Comparison of ENCODE assay signal across 9 cellular contexts in genomic region chr1:10975567-10976326, GRCh38. TPM values are rescaled to one million over a fixed set of nuclear protein-coding genes. Genes with fewer than 3 reads are reported as not detected.
A peak's percentile ranks its signal among the peaks of the same experiment; 100 is the strongest.
DNase-seq lines count a peak whose midpoint lies in the region; ATAC-seq and TF ChIP-seq lines count a peak whose summit lies in the region.
"Had no signal": no experiment of that assay in that cellular context is flagged by ENCODE, and none has a peak within 500 bp of the region (broad histone marks: within the 10 kb centered on the region; RNA-seq: fewer than 3 reads in every experiment).

No MANE protein-coding gene starts in this region.

- no peak for TF ChIP-seq CTCF in epithelial cell of proximal tubule (conservative IDR thresholded peaks at IDR 0.05; ENCODE audit: low read depth, low read length)

- H3K9ac ChIP-seq in rectal smooth muscle tissue (ENCODE audit: low read length), result no peak overlapping the region

- H3K27me3 ChIP-seq in rectal smooth muscle tissue (ENCODE audit: control insufficient read depth, insufficient read depth, low read length), result no peaks in the 10 kb centered on the region

- H3K27ac ChIP-seq in rectal smooth muscle tissue (ENCODE audit: low read depth, low read length), result peak overlapping the region; percentile 37

- H3K4me1 ChIP-seq in rectal smooth muscle tissue (ENCODE audit: control insufficient read depth, insufficient read depth, low read length), result peaks cover 5% of the 10 kb centered on the region

- peak; percentile 74 for DNase-seq in ELF-1 (ENCODE audit: low read depth, low spot score)
- peak; percentile 59 for DNase-seq in NCI-H69 (lab: John Stamatoyannopoulos, UW)
- peak; percentile 39 for DNase-seq in epithelial cell of proximal tubule (ENCODE audit: low read depth)
- DNase-seq in NCI-H524 treated with DMSO at 0.1 percent for 48 hours (lab: John Stamatoyannopoulos, UW), result no peak
- no peak for DNase-seq in globus pallidus (ENCODE audit: low spot score)
- DNase-seq: activated B cell treated with CpG ODN at 0.5 μM for 24 hours had no signal

- ATAC-seq in GM19467 (IDR thresholded peaks at IDR 0.05; ENCODE audit: unreplicated experiment) (no peak), HG03460 (IDR thresholded peaks at IDR 0.05; ENCODE audit: unreplicated experiment) (no peak)

- no peaks in the 10 kb centered on the region for H3K36me3 ChIP-seq in rectal smooth muscle tissue (ENCODE audit: control insufficient read depth, insufficient read depth, low read length)

- peak overlapping the region; percentile 4 for H3K4me3 ChIP-seq in epithelial cell of proximal tubule (ENCODE audit: low read depth, low read length)
- H3K4me3 ChIP-seq in rectal smooth muscle tissue (ENCODE audit: low read length), result no peak overlapping the region

RNA-seq across cellular contexts. Expression of gene TARDBP, which starts 36.7 kb away (rescaled TPM):
- total RNA-seq in epithelial cell of proximal tubule, result 59.0 and 109 TPM in 2 replicates

Comparison
In these comparisons a context has a peak if more than half of its experiments do, and no peak if none do; other contexts are left out.
1. DNase-seq: peak in ELF-1 (single experiment), NCI-H69 (single experiment) and epithelial cell of proximal tubule (single experiment); none in NCI-H524 treated with DMSO at 0.1 percent for 48 hours (single experiment) and globus pallidus (single experiment).